ENCODE assay signal across 1 cellular context in genomic region chr17:65561394-65562205, GRCh38.
TF ChIP-seq lines count a peak whose summit lies in the region.

Gene AXIN2 (minus strand): TSS chr17:65561648. CDS start chr17:65558620, 3,028 bp downstream.

TF ChIP-seq in HEK293, 187 proteins besides CTCF, POLR2A, EP300 and RAD21 (continued from another document and continues in another):
- peak; percentile 47; the same call in 1 of the 2 replicates for TF ChIP-seq ZNF580 (tag by site-specific recombination; IDR thresholded peaks at IDR 0.05)
- TF ChIP-seq BCL11A (tag by site-specific recombination; IDR thresholded peaks at IDR 0.05; ENCODE audit: low read depth): no peak
- TF ChIP-seq ZXDB (tag by site-specific recombination; IDR thresholded peaks at IDR 0.05): 0 out of 2 replicates have a peak, but pooled peaks have one; percentile 52
- TF ChIP-seq ZNF266 (tag by site-specific recombination; IDR thresholded peaks at IDR 0.05; ENCODE audit: low read depth): no peak
- no peak for TF ChIP-seq ZNF529 (tag by site-specific recombination; IDR thresholded peaks at IDR 0.05; ENCODE audit: insufficient replicate concordance)
- TF ChIP-seq ZNF394 (tag by site-specific recombination; IDR thresholded peaks at IDR 0.05; ENCODE audit: borderline replicate concordance): no peak
- no peak for TF ChIP-seq PBX3 (CRISPR knock-in tag; IDR thresholded peaks at IDR 0.05)
- no peak for TF ChIP-seq ZNF785 (tag by site-specific recombination; IDR thresholded peaks at IDR 0.05)
- TF ChIP-seq ZFP41 (tag by site-specific recombination; IDR thresholded peaks at IDR 0.05; ENCODE audit: borderline replicate concordance): no peak
- TF ChIP-seq ZNF302 (tag by site-specific recombination; IDR thresholded peaks at IDR 0.05; ENCODE audit: low read depth): no peak
- TF ChIP-seq ZNF366 (tag by site-specific recombination; conservative IDR thresholded peaks at IDR 0.05): no peak
- TF ChIP-seq ZBTB48 (tag by site-specific recombination; IDR thresholded peaks at IDR 0.05): no peak
- TF ChIP-seq ZNF274 (IDR thresholded peaks at IDR 0.05; ENCODE audit: low read length): no peak
- no peak for TF ChIP-seq ZNF274 (tag by site-specific recombination; IDR thresholded peaks at IDR 0.05; ENCODE audit: borderline replicate concordance)
- TF ChIP-seq ZNF292 (tag by site-specific recombination; IDR thresholded peaks at IDR 0.05; ENCODE audit: borderline replicate concordance, low read depth): no peak
- no peak for TF ChIP-seq ZNF416 (tag by site-specific recombination; IDR thresholded peaks at IDR 0.05)
- TF ChIP-seq ZNF112 (tag by site-specific recombination; IDR thresholded peaks at IDR 0.05): no peak
- no peak for TF ChIP-seq ZFP37 (tag by site-specific recombination; IDR thresholded peaks at IDR 0.05)
- TF ChIP-seq ZNF664 (tag by site-specific recombination; IDR thresholded peaks at IDR 0.05): no peak
- TF ChIP-seq ZFP3 (tag by site-specific recombination; IDR thresholded peaks at IDR 0.05; ENCODE audit: low read depth): no peak
- 0 out of 2 replicates have a peak, but pooled peaks have one; percentile 10 for TF ChIP-seq ZNF280D (tag by site-specific recombination; IDR thresholded peaks at IDR 0.05)
- TF ChIP-seq PRDM1 (tag by site-specific recombination; IDR thresholded peaks at IDR 0.05): no peak
- 0 out of 2 replicates have a peak, but pooled peaks have one; percentile 44 for TF ChIP-seq PRDM4 (tag by site-specific recombination; IDR thresholded peaks at IDR 0.05)
- no peak for TF ChIP-seq ZNF202 (tag by site-specific recombination; IDR thresholded peaks at IDR 0.05; ENCODE audit: borderline replicate concordance)
- no peak for TF ChIP-seq ZNF239 (tag by site-specific recombination; IDR thresholded peaks at IDR 0.05)
- no peak for TF ChIP-seq ZNF792 (tag by site-specific recombination; IDR thresholded peaks at IDR 0.05)
- TF ChIP-seq PATZ1 (tag by site-specific recombination; IDR thresholded peaks at IDR 0.05): peak; percentile 68; the same call in 1 of the 2 replicates
- TF ChIP-seq ZNF223 (tag by site-specific recombination; IDR thresholded peaks at IDR 0.05): no peak
- TF ChIP-seq ZNF174 (tag by site-specific recombination; IDR thresholded peaks at IDR 0.05): no peak
- no peak for TF ChIP-seq ZBTB21 (tag by site-specific recombination; IDR thresholded peaks at IDR 0.05)
- no peak for TF ChIP-seq KLF17 (tag by site-specific recombination; IDR thresholded peaks at IDR 0.05)
- TF ChIP-seq ZNF561 (tag by site-specific recombination; IDR thresholded peaks at IDR 0.05; ENCODE audit: borderline replicate concordance): no peak
- TF ChIP-seq ZNF10 (tag by site-specific recombination; IDR thresholded peaks at IDR 0.05): no peak
- TF ChIP-seq MEIS1 (CRISPR knock-in tag; IDR thresholded peaks at IDR 0.05; ENCODE audit: borderline replicate concordance): no peak
- TF ChIP-seq ZNF571 (tag by site-specific recombination; IDR thresholded peaks at IDR 0.05): no peak
- peak; percentile 39; the same call in 1 of the 2 replicates for TF ChIP-seq ZNF777 (tag by site-specific recombination; IDR thresholded peaks at IDR 0.05; ENCODE audit: borderline replicate concordance)
- no peak for TF ChIP-seq ZNF514 (tag by site-specific recombination; IDR thresholded peaks at IDR 0.05)
- no peak for TF ChIP-seq ZNF473 (tag by site-specific recombination; IDR thresholded peaks at IDR 0.05)
- no peak for TF ChIP-seq ZNF426 (tag by site-specific recombination; IDR thresholded peaks at IDR 0.05)
- no peak for TF ChIP-seq ZNF155 (tag by site-specific recombination; IDR thresholded peaks at IDR 0.05)
- TF ChIP-seq GFI1B (tag by site-specific recombination; IDR thresholded peaks at IDR 0.05): no peak
- TF ChIP-seq SETDB1 (IDR thresholded peaks at IDR 0.05; ENCODE audit: insufficient read length, low read length): no peak
- TF ChIP-seq ZNF776 (tag by site-specific recombination; IDR thresholded peaks at IDR 0.05; ENCODE audit: borderline replicate concordance): no peak
- TF ChIP-seq FEZF1 (tag by site-specific recombination; IDR thresholded peaks at IDR 0.05): no peak
- no peak for TF ChIP-seq KLF16 (tag by site-specific recombination; IDR thresholded peaks at IDR 0.05)
- no peak for TF ChIP-seq GLI2 (tag by site-specific recombination; IDR thresholded peaks at IDR 0.05; ENCODE audit: borderline replicate concordance, low read depth)
- no peak for TF ChIP-seq ZNF623 (tag by site-specific recombination; IDR thresholded peaks at IDR 0.05)
- TF ChIP-seq TCF7L2 (IDR thresholded peaks at IDR 0.05; ENCODE audit: borderline replicate concordance, low read depth, low read length): peak; percentile 100
- TF ChIP-seq HOXC10 (CRISPR knock-in tag; IDR thresholded peaks at IDR 0.05): no peak
- TF ChIP-seq ZNF791 (tag by site-specific recombination; IDR thresholded peaks at IDR 0.05): no peak
- no peak for TF ChIP-seq ZNF24 (tag by site-specific recombination; IDR thresholded peaks at IDR 0.05)
- TF ChIP-seq HIC1 (tag by site-specific recombination; IDR thresholded peaks at IDR 0.05): no peak
- no peak for TF ChIP-seq ZNF558 (tag by site-specific recombination; IDR thresholded peaks at IDR 0.05)
- no peak for TF ChIP-seq ZNF624 (tag by site-specific recombination; IDR thresholded peaks at IDR 0.05)
- no peak for TF ChIP-seq ZNF221 (tag by site-specific recombination; IDR thresholded peaks at IDR 0.05; ENCODE audit: borderline replicate concordance)
